In genomic region chr2:67878743-67879142, GRCh38 we compare ENCODE assay signal across 21 cellular contexts.
DNase-seq lines count a peak whose midpoint lies in the region; ATAC-seq and TF ChIP-seq lines count a peak whose summit lies in the region.
"Had no signal": no experiment of that assay in that cellular context is flagged by ENCODE, and none has a peak within 500 bp of the region (broad histone marks: within the 10 kb centered on the region; RNA-seq: fewer than 3 reads in every experiment).

No MANE protein-coding gene starts in this region.

- peak overlapping the region; percentile 46; the same call in 1 of the 2 replicates for H3K27ac Mint-ChIP-seq in HFFc6
- no peak overlapping the region for H3K27ac Mint-ChIP-seq in T-helper 17 cell
- H3K27ac Mint-ChIP-seq: CD14-positive monocyte had no signal

- peaks cover 2% of the 10 kb centered on the region; the same call in 1 of the 2 replicates for H3K27me3 Mint-ChIP-seq in HFFc6 (ENCODE audit: insufficient read depth)
- peaks cover 36% of the 10 kb centered on the region for H3K27me3 Mint-ChIP-seq in T-helper 17 cell

- no peak overlapping the region for H3K4me3 Mint-ChIP-seq in HFFc6
- H3K4me3 Mint-ChIP-seq in T-helper 17 cell: no peak overlapping the region
- H3K4me3 Mint-ChIP-seq: CD14-positive monocyte had no signal

- DNase-seq in DMS 273 (lab: John Stamatoyannopoulos, UW; ENCODE audit: unreplicated experiment) (peak; percentile 7), DMS 273 treated with DMSO at 0.1 percent for 48 hours (lab: John Stamatoyannopoulos, UW) (no peak), HFFc6 (no peak), cerebellum (ENCODE audit: low spot score) (peak; percentile 25), retinal pigment epithelial cell (ENCODE audit: low read depth) (peak; percentile 25), T-helper 17 cell (no peak), CD1c-positive myeloid dendritic cell (ENCODE audit: extremely low spot score) (no peak)
- no peak for DNase-seq in stimulated activated naive CD4-positive, alpha-beta T cell treated with Interleukin-2 at 50 U/mL for 16 hours (lab: John Stamatoyannopoulos, UW)
- DNase-seq: BE2C, Calu3, IMR-90, KG1, NCI-H1092 treated with DMSO at 0.1 percent for 48 hours, NCI-H1436, NCI-H187 treated with DMSO at 0.1 percent for 48 hours, NCI-H2107, NCI-H524, NCI-H774, SJCRH30 had no signal

- ATAC-seq in T-helper 17 cell: no peak
- ATAC-seq: HCT116 had no signal

- H3K9me3 ChIP-seq in T-helper 17 cell (ENCODE audit: control insufficient read depth, low read length, poor library complexity, severe bottlenecking): no peaks in the 10 kb centered on the region
- H3K9me3 ChIP-seq: BE2C, SJCRH30 had no signal

- no peak overlapping the region for H3K4me3 ChIP-seq in retinal pigment epithelial cell (ENCODE audit: low read length)
- H3K4me3 ChIP-seq: SJCRH30 had no signal

- H3K36me3 Mint-ChIP-seq in HFFc6 (ENCODE audit: low read depth) (peaks cover 6% of the 10 kb centered on the region; the same call in 1 of the 2 replicates), T-helper 17 cell (ENCODE audit: low read depth) (no peaks in the 10 kb centered on the region)
- H3K36me3 Mint-ChIP-seq: CD14-positive monocyte had no signal

- H3K9me3 Mint-ChIP-seq in HFFc6: no peaks in the 10 kb centered on the region

- TF ChIP-seq CTCF in HFFc6 (IDR thresholded peaks at IDR 0.05) (no peak), retinal pigment epithelial cell (conservative IDR thresholded peaks at IDR 0.05; ENCODE audit: low read depth, low read length) (no peak)

- H3K4me1 Mint-ChIP-seq in HFFc6 (ENCODE audit: low read depth): peaks cover 76% of the 10 kb centered on the region
- H3K4me1 Mint-ChIP-seq in T-helper 17 cell: no peaks in the 10 kb centered on the region
- H3K4me1 Mint-ChIP-seq: CD14-positive monocyte had no signal

Comparison
In these comparisons a context has a peak if more than half of its experiments do, and no peak if none do; other contexts are left out.
1. DNase-seq: peak in DMS 273 (single experiment), cerebellum (single experiment) and retinal pigment epithelial cell (single experiment); none in DMS 273 treated with DMSO at 0.1 percent for 48 hours (single experiment), HFFc6 (single experiment), T-helper 17 cell (0 of 3), stimulated activated naive CD4-positive, alpha-beta T cell treated with Interleukin-2 at 50 U/mL for 16 hours (single experiment) and CD1c-positive myeloid dendritic cell (single experiment).